In genomic region chr2:150548527-150548926, GRCh38 we compare ENCODE assay signal across 1 cellular context.
TF ChIP-seq lines count a peak whose summit lies in the region.

No MANE protein-coding gene starts in this region.

TF ChIP-seq in A549, 52 proteins besides CTCF, POLR2A, EP300 and RAD21 (continued from another document):
- TF ChIP-seq REST (IDR thresholded peaks at IDR 0.05) (no peak), KDM5A (IDR thresholded peaks at IDR 0.05) (no peak), JUNB (IDR thresholded peaks at IDR 0.05) (no peak), EHMT2 (IDR thresholded peaks at IDR 0.05; ENCODE audit: low read depth) (no peak), ZC3H11A (IDR thresholded peaks at IDR 0.05) (no peak), RNF2 (IDR thresholded peaks at IDR 0.05; ENCODE audit: borderline replicate concordance, low read depth) (no peak), ESRRA (IDR thresholded peaks at IDR 0.05; ENCODE audit: borderline replicate concordance, low read length) (no peak), CBX2 (IDR thresholded peaks at IDR 0.05; ENCODE audit: borderline replicate concordance, low read depth) (no peak), HOXA7 (CRISPR knock-in tag; IDR thresholded peaks at IDR 0.05) (no peak), MAFK (IDR thresholded peaks at IDR 0.05; ENCODE audit: partially characterized antibody) (no peak), RCOR1 (IDR thresholded peaks at IDR 0.05; ENCODE audit: low read depth, low read length) (no peak)
